Comparison of ENCODE assay signal across 9 cellular contexts in genomic region chr7:1028775-1029636, GRCh38. TPM values are rescaled to one million over a fixed set of nuclear protein-coding genes. Genes with fewer than 3 reads are reported as not detected.
DNase-seq lines count a peak whose midpoint lies in the region; ATAC-seq and TF ChIP-seq lines count a peak whose summit lies in the region.
"Had no signal": no experiment of that assay in that cellular context is flagged by ENCODE, and none has a peak within 500 bp of the region (broad histone marks: within the 10 kb centered on the region; RNA-seq: fewer than 3 reads in every experiment).

No MANE protein-coding gene starts in this region.

- POLR2A ChIA-PET in SK-N-SH (lab: Yijun Ruan, JAX): interaction anchor here (1.1 to 2.5 kb wide), 2 partner anchors 12 to 16 kb away, joined by 3 to 6 read pairs; partner anchors contain the start of gene GPR146

- TF ChIP-seq EP300 in SK-N-SH (IDR thresholded peaks at IDR 0.05; ENCODE audit: borderline replicate concordance in 1 of 2, low read depth in 1 of 2, low read length in 1 of 2): no peak; a peak in 1 of 4 replicates

- TF ChIP-seq RAD21 in SK-N-SH (IDR thresholded peaks at IDR 0.05; ENCODE audit: low read length): peak; percentile 28; the same call in 1 of the 2 replicates

- H3K9ac ChIP-seq in SK-N-SH: peak overlapping the region; percentile 94

- H3F3A ChIP-seq in DOHH2 (ENCODE audit: control insufficient read depth, insufficient read depth): peaks cover 38% of the 10 kb centered on the region
- H3F3A ChIP-seq in SK-N-SH (replicated peaks; ENCODE audit: insufficient read depth): peaks cover 15% of the 10 kb centered on the region

- H4K20me1 ChIP-seq in DOHH2 (ENCODE audit: control insufficient read depth, insufficient read depth, low read depth, low read length) (no peaks in the 10 kb centered on the region), SK-N-SH (ENCODE audit: insufficient read depth) (peaks cover 38% of the 10 kb centered on the region)

- H3K27me3 ChIP-seq in DOHH2 (ENCODE audit: control insufficient read depth, low read length) (no peaks in the 10 kb centered on the region), SK-N-SH (ENCODE audit: insufficient read depth) (no peaks in the 10 kb centered on the region), thymus (ENCODE audit: control insufficient read depth, insufficient read depth) (peaks cover 17% of the 10 kb centered on the region)

- TF ChIP-seq CTCF in DOHH2 (IDR thresholded peaks at IDR 0.05; ENCODE audit: low read depth, low read length, poor library complexity, severe bottlenecking) (no peak), SK-N-SH (IDR thresholded peaks at IDR 0.05) (no peak)

- H3K36me3 Mint-ChIP-seq in activated naive CD8-positive, alpha-beta T cell treated with anti-CD3 and anti-CD28 coated beads for 36 hours: peaks cover 7% of the 10 kb centered on the region

- WGBS in SK-N-SH (ENCODE audit: low lambda C conversion rate): 56% methylated on average over 18 of the region's 18 CpGs
- WGBS in thymus: 83% methylated on average over 18 of the region's 18 CpGs

- H3K79me2 ChIP-seq in DOHH2 (ENCODE audit: control insufficient read depth, low read length) (peaks cover 57% of the 10 kb centered on the region), SK-N-SH (ENCODE audit: insufficient read depth) (peaks cover 41% of the 10 kb centered on the region)

- H3K36me3 ChIP-seq in DOHH2 (ENCODE audit: control insufficient read depth, low read length): peaks cover 36% of the 10 kb centered on the region
- H3K36me3 ChIP-seq in SK-N-SH (replicated peaks in 1 of 2; ENCODE audit: control insufficient read depth in 1 of 2, insufficient read depth in 2 of 2, low read length in 1 of 2): peaks cover 21 to 22% of the 10 kb centered on the region in 2 experiments
- H3K36me3 ChIP-seq in thymus (ENCODE audit: control insufficient read depth, insufficient read depth): no peaks in the 10 kb centered on the region

- H3K9me3 ChIP-seq in DOHH2 (ENCODE audit: control insufficient read depth, insufficient read depth, low read length): no peaks in the 10 kb centered on the region
- no peaks in the 10 kb centered on the region for H3K9me3 ChIP-seq in SK-N-SH
- H3K9me3 ChIP-seq in thymus (ENCODE audit: control insufficient read depth): no peaks in the 10 kb centered on the region

- H3K4me3 ChIP-seq in DOHH2 (ENCODE audit: low read length): peak overlapping the region; percentile 91
- H3K4me3 ChIP-seq in SK-N-SH (ENCODE audit: low read depth in 2 of 2, low read length in 1 of 2): peak overlapping the region; percentile 74 to 93
- peak overlapping the region; percentile 48 for H3K4me3 ChIP-seq in thymus (ENCODE audit: low read length)

- H3K4me2 ChIP-seq in DOHH2 (ENCODE audit: low read length): peak overlapping the region; percentile 89
- H3K4me2 ChIP-seq in SK-N-SH: peak overlapping the region; percentile 99

- peak overlapping the region; percentile 73 for H3K4me3 Mint-ChIP-seq in activated naive CD8-positive, alpha-beta T cell treated with anti-CD3 and anti-CD28 coated beads for 36 hours

- peaks cover 63% of the 10 kb centered on the region for H3K4me1 ChIP-seq in DOHH2 (ENCODE audit: control insufficient read depth, low read length)
- H3K4me1 ChIP-seq in SK-N-SH (ENCODE audit: control insufficient read depth in 1 of 2, insufficient read depth in 2 of 2, low read depth in 1 of 2, low read length in 1 of 2): peaks cover 11 to 14% of the 10 kb centered on the region in 2 experiments; a peak in 3 of 4 replicates
- no peaks in the 10 kb centered on the region for H3K4me1 ChIP-seq in thymus (ENCODE audit: control insufficient read depth, insufficient read depth, low read length)

- H3K27me3 Mint-ChIP-seq in activated naive CD8-positive, alpha-beta T cell treated with anti-CD3 and anti-CD28 coated beads for 36 hours: no peaks in the 10 kb centered on the region

- DNase-seq in HuH-7 (ENCODE audit: low spot score) (peak; percentile 98), SK-N-SH (peak; percentile 94), glomerular visceral epithelial cell (ENCODE audit: extremely low spot score) (peak; percentile 89), occipital lobe (lab: John Stamatoyannopoulos, UW) (peak; percentile 83)
- DNase-seq in activated naive CD8-positive, alpha-beta T cell treated with anti-CD3 and anti-CD28 coated beads for 36 hours: peak; percentile 74

- no peak for ATAC-seq in HG03460 (IDR thresholded peaks at IDR 0.05; ENCODE audit: unreplicated experiment)

- CTCF ChIA-PET in SK-N-SH (lab: Yijun Ruan, JAX): interaction anchor here (1.0 to 8.8 kb wide), 5 partner anchors 11 to 36 kb away, joined by 3 to 101 read pairs (median 5); partner anchors contain the start of gene GPR146

- no peaks in the 10 kb centered on the region for H3K9me2 ChIP-seq in DOHH2 (replicated peaks; ENCODE audit: control insufficient read depth, low read length)
- H3K9me2 ChIP-seq in SK-N-SH: no peaks in the 10 kb centered on the region

- H3K27ac Mint-ChIP-seq in activated naive CD8-positive, alpha-beta T cell treated with anti-CD3 and anti-CD28 coated beads for 36 hours: peak overlapping the region; percentile 85

- H3K27ac ChIP-seq in DOHH2 (ENCODE audit: low read depth, low read length) (peak overlapping the region; percentile 98), SK-N-SH (ENCODE audit: low read depth in 2 of 2, low read length in 1 of 2) (peak overlapping the region; percentile 70 to 75), thymus (ENCODE audit: low read depth) (peak overlapping the region; percentile 66)

- H3K9me3 Mint-ChIP-seq in activated naive CD8-positive, alpha-beta T cell treated with anti-CD3 and anti-CD28 coated beads for 36 hours: no peaks in the 10 kb centered on the region

- H2AFZ ChIP-seq in SK-N-SH (ENCODE audit: low read depth): peak overlapping the region; percentile 7; the same call in 1 of the 2 replicates

- peaks cover 33% of the 10 kb centered on the region for H3K4me1 Mint-ChIP-seq in activated naive CD8-positive, alpha-beta T cell treated with anti-CD3 and anti-CD28 coated beads for 36 hours

TF ChIP-seq in SK-N-SH, 30 proteins besides CTCF, POLR2A, EP300 and RAD21 (continues in another document):
- peak; percentile 22; the same call in 1 of the 2 replicates for TF ChIP-seq SMC3 (IDR thresholded peaks at IDR 0.05; ENCODE audit: low read depth, low read length)
- TF ChIP-seq GATA2 (CRISPR knock-in tag; IDR thresholded peaks at IDR 0.05): peak; percentile 14; the same call in 1 of the 2 replicates
- peak; percentile 75 for TF ChIP-seq POLR2AphosphoS5 (IDR thresholded peaks at IDR 0.05; ENCODE audit: low read depth, low read length)
- TF ChIP-seq GABPA (IDR thresholded peaks at IDR 0.05; ENCODE audit: low read depth): no peak
- no peak for TF ChIP-seq NFIC (IDR thresholded peaks at IDR 0.05; ENCODE audit: borderline replicate concordance)
- no peak for TF ChIP-seq NRF1 (IDR thresholded peaks at IDR 0.05; ENCODE audit: low read depth, low read length)
- TF ChIP-seq SIN3A (IDR thresholded peaks at IDR 0.05; ENCODE audit: borderline replicate concordance, low read depth, low read length): peak; percentile 73
- TF ChIP-seq, protein P1, sequence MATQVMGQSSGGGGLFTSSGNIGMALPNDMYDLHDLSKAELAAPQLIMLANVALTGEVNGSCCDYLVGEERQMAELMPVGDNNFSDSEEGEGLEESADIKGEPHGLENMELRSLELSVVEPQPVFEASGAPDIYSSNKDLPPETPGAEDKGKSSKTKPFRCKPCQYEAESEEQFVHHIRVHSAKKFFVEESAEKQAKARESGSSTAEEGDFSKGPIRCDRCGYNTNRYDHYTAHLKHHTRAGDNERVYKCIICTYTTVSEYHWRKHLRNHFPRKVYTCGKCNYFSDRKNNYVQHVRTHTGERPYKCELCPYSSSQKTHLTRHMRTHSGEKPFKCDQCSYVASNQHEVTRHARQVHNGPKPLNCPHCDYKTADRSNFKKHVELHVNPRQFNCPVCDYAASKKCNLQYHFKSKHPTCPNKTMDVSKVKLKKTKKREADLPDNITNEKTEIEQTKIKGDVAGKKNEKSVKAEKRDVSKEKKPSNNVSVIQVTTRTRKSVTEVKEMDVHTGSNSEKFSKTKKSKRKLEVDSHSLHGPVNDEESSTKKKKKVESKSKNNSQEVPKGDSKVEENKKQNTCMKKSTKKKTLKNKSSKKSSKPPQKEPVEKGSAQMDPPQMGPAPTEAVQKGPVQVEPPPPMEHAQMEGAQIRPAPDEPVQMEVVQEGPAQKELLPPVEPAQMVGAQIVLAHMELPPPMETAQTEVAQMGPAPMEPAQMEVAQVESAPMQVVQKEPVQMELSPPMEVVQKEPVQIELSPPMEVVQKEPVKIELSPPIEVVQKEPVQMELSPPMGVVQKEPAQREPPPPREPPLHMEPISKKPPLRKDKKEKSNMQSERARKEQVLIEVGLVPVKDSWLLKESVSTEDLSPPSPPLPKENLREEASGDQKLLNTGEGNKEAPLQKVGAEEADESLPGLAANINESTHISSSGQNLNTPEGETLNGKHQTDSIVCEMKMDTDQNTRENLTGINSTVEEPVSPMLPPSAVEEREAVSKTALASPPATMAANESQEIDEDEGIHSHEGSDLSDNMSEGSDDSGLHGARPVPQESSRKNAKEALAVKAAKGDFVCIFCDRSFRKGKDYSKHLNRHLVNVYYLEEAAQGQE (IDR thresholded peaks at IDR 0.05; ENCODE audit: low read depth, low read length): no peak
- no peak; the same call in 1 of the 2 replicates for TF ChIP-seq YY1 (IDR thresholded peaks at IDR 0.05; ENCODE audit: low read depth)

RNA-seq across cellular contexts. Expression of gene GPR146, which starts 15.3 kb away (rescaled TPM):
- 1.4 and 2.0 TPM in 2 replicates for polyA plus RNA-seq in SK-N-SH (2012; rRNA removed)
- polyA plus RNA-seq in SK-N-SH (2012; cell fraction: cytosol; rRNA removed): 0.95 and 1.3 TPM in 2 replicates
- 1.5 and 2.0 TPM in 2 replicates for polyA plus RNA-seq in SK-N-SH (2012; cell fraction: nucleus; rRNA removed)
- total RNA-seq in activated naive CD8-positive, alpha-beta T cell treated with anti-CD3 and anti-CD28 coated beads for 36 hours: 1 to 10 TPM; 2.4 to 2.8 TPM
- 6.7 TPM for total RNA-seq in occipital lobe
- 12.6 TPM for polyA plus RNA-seq in thymus

RNA-seq across cellular contexts. Expression of gene CYP2W1, which starts 46.0 kb away (rescaled TPM):
- polyA plus RNA-seq in SK-N-SH (2012; rRNA removed): 0.06 and 0.10 TPM in 2 replicates
- 0.03 TPM in 1 of 2 replicates, not detected in the other for polyA plus RNA-seq in SK-N-SH (2012; cell fraction: cytosol; rRNA removed)
- 0.38 and 0.48 TPM in 2 replicates for polyA plus RNA-seq in SK-N-SH (2012; cell fraction: nucleus; rRNA removed)
- total RNA-seq in activated naive CD8-positive, alpha-beta T cell treated with anti-CD3 and anti-CD28 coated beads for 36 hours: not detected
- not detected for total RNA-seq in occipital lobe
- 0.48 TPM for polyA plus RNA-seq in thymus
- total RNA-seq: subcutaneous adipose tissue had no signal

RNA-seq across cellular contexts. Expression of gene COX19, which starts 53.7 kb away (rescaled TPM):
- polyA plus RNA-seq in SK-N-SH (2012; rRNA removed): 7.6 TPM in 2 replicates
- 6.4 and 7.5 TPM in 2 replicates for polyA plus RNA-seq in SK-N-SH (2012; cell fraction: cytosol; rRNA removed)
- 15.5 and 19.8 TPM in 2 replicates for polyA plus RNA-seq in SK-N-SH (2012; cell fraction: nucleus; rRNA removed)
- total RNA-seq in activated naive CD8-positive, alpha-beta T cell treated with anti-CD3 and anti-CD28 coated beads for 36 hours: 10 to 100 TPM; 17.7 to 18.1 TPM
- total RNA-seq in occipital lobe: 16.4 TPM
- polyA plus RNA-seq in thymus: 11.6 TPM

RNA-seq across cellular contexts. Expression of gene GPER1, which starts 58.9 kb away (rescaled TPM):
- 4.0 and 6.4 TPM in 2 replicates for polyA plus RNA-seq in SK-N-SH (2012; rRNA removed)
- polyA plus RNA-seq in SK-N-SH (2012; cell fraction: cytosol; rRNA removed): 2.2 and 4.1 TPM in 2 replicates
- polyA plus RNA-seq in SK-N-SH (2012; cell fraction: nucleus; rRNA removed): 4.3 and 5.5 TPM in 2 replicates
- total RNA-seq in activated naive CD8-positive, alpha-beta T cell treated with anti-CD3 and anti-CD28 coated beads for 36 hours: under 1 TPM; 0.14 to 0.37 TPM
- total RNA-seq in occipital lobe: 1.1 TPM
- 3.4 TPM for polyA plus RNA-seq in thymus
